In the genomic region with DNA sequence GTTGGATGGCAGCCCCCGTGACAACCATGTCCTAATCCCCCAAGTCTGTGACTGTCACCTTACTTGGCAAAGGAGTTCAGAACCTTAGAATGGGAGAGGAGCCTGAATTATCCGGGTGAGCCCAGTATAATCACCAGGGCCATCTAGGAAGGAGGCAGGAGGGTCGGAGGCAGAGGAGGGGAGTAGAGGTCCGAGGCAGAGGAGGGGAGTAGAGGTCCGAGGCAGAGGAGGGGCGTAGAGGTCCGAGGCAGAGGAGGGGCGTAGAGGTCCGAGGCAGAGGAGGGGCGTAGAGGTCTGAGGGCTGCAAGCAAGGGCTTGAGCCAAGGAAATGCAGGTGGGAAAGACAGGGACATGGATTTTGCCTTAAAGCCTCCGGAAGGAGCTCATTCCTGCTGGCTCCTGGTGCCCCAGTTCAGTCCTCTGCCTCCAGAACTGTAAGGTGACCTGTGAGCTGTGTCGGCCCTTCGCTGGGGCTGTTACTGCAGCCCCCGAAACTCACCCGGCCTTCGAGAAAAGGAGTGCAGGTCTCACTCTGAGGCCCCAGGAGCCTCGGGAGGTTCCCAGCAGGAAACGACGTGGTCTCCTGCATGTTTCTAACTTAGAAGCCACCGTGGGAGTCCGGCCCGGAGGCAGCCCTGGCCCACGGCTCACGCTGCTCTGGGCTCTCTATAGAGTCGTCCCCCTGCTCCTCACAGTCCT, we compare ENCODE assay signal across 12 cellular contexts. TPM values are rescaled to one million over a fixed set of nuclear protein-coding genes. Genes with fewer than 3 reads are reported as not detected.
A peak's percentile ranks its signal among the peaks of the same experiment; 100 is the strongest.
DNase-seq lines count a peak whose midpoint lies in the region; ATAC-seq, FAIRE-seq and TF ChIP-seq lines count a peak whose summit lies in the region.
"Had no signal": no experiment of that assay in that cellular context is flagged by ENCODE, and none has a peak within 500 bp of the region (broad histone marks: within the 10 kb centered on the region; RNA-seq: fewer than 3 reads in every experiment).

No MANE protein-coding gene starts in this region.

- H3K4me3 ChIP-seq in right atrium auricular region (no peak overlapping the region), small intestine (ENCODE audit: low read depth in 1 of 2, low read length in 2 of 2) (no peak overlapping the region)

- H3K9me3 Mint-ChIP-seq in Calu3 (ENCODE audit: low read depth, unreplicated experiment) (no peaks in the 10 kb centered on the region), activated B cell treated with CpG ODN at 0.5 μM for 24 hours (no peaks in the 10 kb centered on the region)
- H3K9me3 Mint-ChIP-seq: activated naive CD4-positive, alpha-beta T cell treated with anti-CD3 and anti-CD28 coated beads, Interleukin-2, amount 50 U/mL, for 72 hours had no signal

- intact Hi-C loops in Calu3 (cut with micrococcal nuclease; ENCODE audit: unreplicated experiment), result loop anchor here (5.0 kb wide), 1 partner anchor 45 kb away; no protein-coding TSS in a partner anchor
- intact Hi-C loops in activated B cell treated with CpG ODN at 0.5 μM for 24 hours (cut with micrococcal nuclease), result loop anchor here (10.0 kb wide), 1 partner anchor 302 kb away; a partner anchor contains a TSS

- POLR2A ChIA-PET in activated B cell treated with CpG ODN at 0.5 μM for 24 hours (lab: Charles Lee), result interaction anchor here (3.3 to 11.0 kb wide), 4 partner anchors 18 to 173 kb away, joined by 28 to 147 read pairs (median 91); a partner anchor contains a TSS

- CTCF ChIA-PET in Calu3 (lab: Charles Lee) (no interaction called here), activated B cell treated with CpG ODN at 0.5 μM for 24 hours (lab: Charles Lee) (no interaction called here)

- H3K4me1 Mint-ChIP-seq in Calu3 (ENCODE audit: low read depth, unreplicated experiment) (peaks cover 49% of the 10 kb centered on the region), activated B cell treated with CpG ODN at 0.5 μM for 24 hours (peaks cover 57% of the 10 kb centered on the region)

- TF ChIP-seq CTCF in Calu3 (IDR thresholded peaks at IDR 0.05; ENCODE audit: unreplicated experiment) (no peak), activated B cell treated with CpG ODN at 0.5 μM for 24 hours (IDR thresholded peaks at IDR 0.05) (no peak), right atrium auricular region (IDR thresholded peaks at IDR 0.05) (no peak)

- no peaks in the 10 kb centered on the region for H3K36me3 ChIP-seq in right atrium auricular region
- no peaks in the 10 kb centered on the region for H3K36me3 ChIP-seq in small intestine (ENCODE audit: control insufficient read depth in 2 of 2, insufficient read depth in 2 of 2, low read length in 2 of 2)

- no TSS peak for BruUV-seq in Calu3 (replicated peaks; lab: Mats Ljungman, UMichigan)

- peak overlapping the region; percentile 39 for H3K4me3 Mint-ChIP-seq in Calu3 (ENCODE audit: low read depth, unreplicated experiment)
- no peak overlapping the region for H3K4me3 Mint-ChIP-seq in activated B cell treated with CpG ODN at 0.5 μM for 24 hours

- peak overlapping the region; percentile 87 for H3K27ac ChIP-seq in right atrium auricular region
- peak overlapping the region; percentile 100 for H3K27ac ChIP-seq in small intestine (ENCODE audit: low read depth in 1 of 2, low read length in 1 of 2)

- H3K27me3 ChIP-seq in right atrium auricular region (no peaks in the 10 kb centered on the region), small intestine (ENCODE audit: control insufficient read depth in 2 of 2, insufficient read depth in 2 of 2, low read length in 2 of 2) (no peaks in the 10 kb centered on the region)

- ATAC-seq in activated B cell treated with CpG ODN at 0.5 μM for 24 hours (ENCODE audit: low read depth), result no peak

- peaks cover 0 to 68% of the 10 kb centered on the region in 2 donors for H3K4me1 ChIP-seq in right atrium auricular region
- peaks cover 9 to 12% of the 10 kb centered on the region in 2 donors for H3K4me1 ChIP-seq in small intestine (ENCODE audit: control insufficient read depth in 2 of 2, insufficient read depth in 1 of 2, low read depth in 1 of 2, low read length in 1 of 2)

- H3K27me3 Mint-ChIP-seq in Calu3 (ENCODE audit: unreplicated experiment) (no peaks in the 10 kb centered on the region), activated B cell treated with CpG ODN at 0.5 μM for 24 hours (no peaks in the 10 kb centered on the region)

- H3K9me3 ChIP-seq in right atrium auricular region (no peaks in the 10 kb centered on the region), small intestine (ENCODE audit: control insufficient read depth, low read depth) (no peaks in the 10 kb centered on the region)

- H3K27ac Mint-ChIP-seq in Calu3 (ENCODE audit: unreplicated experiment) (peak overlapping the region; percentile 86), activated B cell treated with CpG ODN at 0.5 μM for 24 hours (peak overlapping the region; percentile 98)

- WGBS in small intestine, 3 donors, result 82 to 86% (median 83%) methylated on average over 23 to 25 of the region's 25 CpGs

- DNase-seq in Calu3 (no peak), activated B cell treated with CpG ODN at 0.5 μM for 24 hours (no peak), right atrium auricular region (ENCODE audit: low spot score) (no peak), small intestine (no peak), SW480 (ENCODE audit: low spot score) (no peak), superior temporal gyrus (ENCODE audit: extremely low spot score) (no peak), DMS114 treated with DMSO at 0.1 percent for 48 hours (lab: John Stamatoyannopoulos, UW; ENCODE audit: unreplicated experiment) (no peak), MV-4-11 (lab: John Stamatoyannopoulos, UW) (no peak)
- DNase-seq: NCI-H510A treated with DMSO at 0.1 percent for 48 hours, T1000 had no signal

- peaks cover 27% of the 10 kb centered on the region for H3K36me3 Mint-ChIP-seq in Calu3 (ENCODE audit: insufficient read depth, unreplicated experiment)
- H3K36me3 Mint-ChIP-seq in activated B cell treated with CpG ODN at 0.5 μM for 24 hours (ENCODE audit: low read depth), result no peaks in the 10 kb centered on the region
- H3K36me3 Mint-ChIP-seq: activated naive CD4-positive, alpha-beta T cell treated with anti-CD3 and anti-CD28 coated beads, Interleukin-2, amount 50 U/mL, for 72 hours had no signal

- FAIRE-seq in small intestine (lab: Jason Lieb, UNC), result no peak
- FAIRE-seq: endometrium had no signal

RNA-seq across cellular contexts. Expression of a gene that starts 20.0 kb away (rescaled TPM):
- total RNA-seq in Calu3 (2022) (51.9 and 63.9 TPM in 2 replicates), activated B cell treated with CpG ODN at 0.5 μM for 24 hours (27.8 and 38.9 TPM in 2 replicates), right atrium auricular region (10 to 100 TPM; 13.4 to 19.8 TPM)
- polyA plus RNA-seq in small intestine, result 10 to 100 TPM in 1 of 3 donors, 1 to 10 TPM in 2; 2.2 to 22.4 (median 4.9) TPM
